Comparison of ENCODE assay signal across 9 cellular contexts in genomic region chr3:141878812-141879211, GRCh38. TPM values are rescaled to one million over a fixed set of nuclear protein-coding genes. Genes with fewer than 3 reads are reported as not detected.
DNase-seq lines count a peak whose midpoint lies in the region; ATAC-seq and TF ChIP-seq lines count a peak whose summit lies in the region.
"Had no signal": no experiment of that assay in that cellular context is flagged by ENCODE, and none has a peak within 500 bp of the region (broad histone marks: within the 10 kb centered on the region; RNA-seq: fewer than 3 reads in every experiment).

No MANE protein-coding gene starts in this region.

- H2AFZ ChIP-seq in GM23248 (no peak overlapping the region), hepatocyte (no peak overlapping the region)

- no peak for ATAC-seq in activated CD8-positive, alpha-beta T cell treated with anti-CD3 and anti-CD28 coated beads for 36 hours
- ATAC-seq in GM18909 (IDR thresholded peaks at IDR 0.05; ENCODE audit: poor library complexity, unreplicated experiment): no peak

- no peaks in the 10 kb centered on the region for H3K9me3 Mint-ChIP-seq in activated CD8-positive, alpha-beta T cell treated with anti-CD3 and anti-CD28 coated beads for 36 hours

- no peak overlapping the region for H3K27ac ChIP-seq in AG04450 (ENCODE audit: low read depth, low read length)
- H3K27ac ChIP-seq in GM23248: no peak overlapping the region
- peak overlapping the region; percentile 100 for H3K27ac ChIP-seq in hepatocyte
- H3K27ac ChIP-seq: neutrophil had no signal

- H3K27ac Mint-ChIP-seq in activated CD8-positive, alpha-beta T cell treated with anti-CD3 and anti-CD28 coated beads for 36 hours: no peak overlapping the region

- H3K4me1 ChIP-seq in GM23248 (ENCODE audit: insufficient read depth) (peaks cover 19% of the 10 kb centered on the region), hepatocyte (ENCODE audit: insufficient read depth) (peaks cover 4% of the 10 kb centered on the region)

- H3K27me3 ChIP-seq in AG04450 (ENCODE audit: control insufficient read depth, insufficient read depth, low read length): no peaks in the 10 kb centered on the region
- no peaks in the 10 kb centered on the region for H3K27me3 ChIP-seq in GM23248 (replicated peaks; ENCODE audit: insufficient read depth)
- H3K27me3 ChIP-seq in hepatocyte: no peaks in the 10 kb centered on the region

- H3K4me1 Mint-ChIP-seq in activated CD8-positive, alpha-beta T cell treated with anti-CD3 and anti-CD28 coated beads for 36 hours (ENCODE audit: low read depth): peaks cover 47% of the 10 kb centered on the region

- POLR2A ChIA-PET in AG04450 (lab: Yijun Ruan, JAX): interaction anchor here (0.6 kb wide), 1 partner anchor 46 kb away, joined by 3 read pairs; no protein-coding TSS in a partner anchor
- POLR2A ChIA-PET in activated CD8-positive, alpha-beta T cell treated with anti-CD3 and anti-CD28 coated beads for 36 hours (lab: Charles Lee): interaction anchor here (0.6 to 1.6 kb wide), 4 partner anchors 17 to 308 kb away, joined by 3 to 5 read pairs (median 3); no protein-coding TSS in a partner anchor

- no peak for TF ChIP-seq CTCF in AG04450 (IDR thresholded peaks at IDR 0.05; ENCODE audit: low read depth, low read length)
- TF ChIP-seq CTCF in activated CD8-positive, alpha-beta T cell treated with anti-CD3 and anti-CD28 coated beads for 36 hours (IDR thresholded peaks at IDR 0.05): no peak
- no peak for TF ChIP-seq CTCF in hepatocyte (IDR thresholded peaks at IDR 0.05; ENCODE audit: poor library complexity)

- WGBS in GM23248 (ENCODE audit: low coverage in 1 of 2, low lambda C conversion rate in 2 of 2, missing lambda C conversion rate in 2 of 2), 2 experiments: 80 to 83% methylated on average over 2 of the region's 2 CpGs
- 74% methylated on average over 2 of the region's 2 CpGs for WGBS in hepatocyte (ENCODE audit: low lambda C conversion rate, missing lambda C conversion rate)

- H3K36me3 ChIP-seq in GM23248 (ENCODE audit: low read depth): no peaks in the 10 kb centered on the region
- no peaks in the 10 kb centered on the region for H3K36me3 ChIP-seq in hepatocyte (replicated peaks; ENCODE audit: insufficient read depth, low read depth)
- H3K36me3 ChIP-seq: neutrophil had no signal

- CTCF ChIA-PET in AG04450 (lab: Charles Lee): interaction anchor here (0.6 kb wide), 1 partner anchor 76 kb away, joined by 3 read pairs; no protein-coding TSS in a partner anchor
- CTCF ChIA-PET in activated CD8-positive, alpha-beta T cell treated with anti-CD3 and anti-CD28 coated beads for 36 hours (lab: Charles Lee): interaction anchor here (1.4 to 4.7 kb wide), 3 partner anchors 14 to 140 kb away, joined by 3 to 53 read pairs (median 7); partner anchors contain the start of gene RNF7

- no peaks in the 10 kb centered on the region for H4K20me1 ChIP-seq in GM23248 (ENCODE audit: insufficient read depth)
- peaks cover 25% of the 10 kb centered on the region for H4K20me1 ChIP-seq in hepatocyte (ENCODE audit: insufficient read depth, poor library complexity, severe bottlenecking)

- peak overlapping the region; percentile 93; the same call in 1 of the 2 replicates for H3K9ac ChIP-seq in GM23248

- H3K79me2 ChIP-seq in GM23248 (ENCODE audit: insufficient read depth) (peaks cover 66% of the 10 kb centered on the region), hepatocyte (peaks cover 66% of the 10 kb centered on the region)

- DNase-seq in AG04450 (ENCODE audit: low read depth, low spot score) (no peak), GM23248 (peak; percentile 53), hepatocyte (ENCODE audit: low spot score) (peak; percentile 10), mesenteric fat pad (ENCODE audit: low spot score) (no peak), putamen (ENCODE audit: low spot score) (no peak), T-helper 1 cell (no peak)
- no peak for DNase-seq in activated CD8-positive, alpha-beta T cell treated with anti-CD3 and anti-CD28 coated beads for 36 hours

- H3K9me3 ChIP-seq in AG04450 (ENCODE audit: control insufficient read depth, insufficient read depth, low read length) (no peaks in the 10 kb centered on the region; the same call in 1 of the 2 replicates), GM23248 (ENCODE audit: low read depth) (no peaks in the 10 kb centered on the region), hepatocyte (ENCODE audit: low read depth) (no peaks in the 10 kb centered on the region)
- H3K9me3 ChIP-seq: neutrophil had no signal

- H3K4me3 ChIP-seq in AG04450 (ENCODE audit: low read depth, low read length): peak overlapping the region; percentile 43
- H3K4me3 ChIP-seq in GM23248: peak overlapping the region; percentile 85
- H3K4me3 ChIP-seq in hepatocyte: peak overlapping the region; percentile 68

- no peaks in the 10 kb centered on the region for H3K27me3 Mint-ChIP-seq in activated CD8-positive, alpha-beta T cell treated with anti-CD3 and anti-CD28 coated beads for 36 hours

- H3K36me3 Mint-ChIP-seq in activated CD8-positive, alpha-beta T cell treated with anti-CD3 and anti-CD28 coated beads for 36 hours (ENCODE audit: low read depth): peaks cover 52% of the 10 kb centered on the region

- H3K9me2 ChIP-seq in GM23248 (ENCODE audit: insufficient read depth): no peaks in the 10 kb centered on the region
- H3K9me2 ChIP-seq in hepatocyte (replicated peaks; ENCODE audit: insufficient read depth): no peaks in the 10 kb centered on the region

- H3K4me3 Mint-ChIP-seq in activated CD8-positive, alpha-beta T cell treated with anti-CD3 and anti-CD28 coated beads for 36 hours: peak overlapping the region; percentile 91

- H3K4me2 ChIP-seq in GM23248 (ENCODE audit: unreplicated experiment) (peak overlapping the region; percentile 87), hepatocyte (peak overlapping the region; percentile 78)

- intact Hi-C loops in activated CD8-positive, alpha-beta T cell treated with anti-CD3 and anti-CD28 coated beads for 36 hours (cut with micrococcal nuclease): loop anchor here (5.0 kb wide), 1 partner anchor 82 kb away; no protein-coding TSS in a partner anchor

- in situ Hi-C loops in GM23248 (cut with MboI): no loop called here

- H3F3A ChIP-seq in GM23248 (ENCODE audit: insufficient read depth): peaks cover 12% of the 10 kb centered on the region; the same call in 1 of the 2 replicates

RNA-seq across cellular contexts. Expression of gene ATP1B3, which starts 2.4 kb away (rescaled TPM):
- polyA plus RNA-seq in AG04450 (2011; rRNA removed) (139 and 199 TPM in 2 replicates), GM23248 (2016; fragmentation: Nextera tagmentation; extraction: Ambion mirVana) (234 and 245 TPM in 2 replicates), hepatocyte (277 and 316 TPM in 2 replicates)
- 62.8 and 103 TPM in 2 replicates for polyA minus RNA-seq in AG04450 (2011; rRNA and poly(A)+ RNA removed)
- total RNA-seq in GM23248 (2014; rRNA removed; shearing (Covaris generic)): 65.4 and 73.6 TPM in 2 replicates
- total RNA-seq in activated CD8-positive, alpha-beta T cell treated with anti-CD3 and anti-CD28 coated beads for 36 hours: 100 to 1,000 TPM; 127 to 134 TPM
- total RNA-seq in hepatocyte (123 and 350 TPM in 2 replicates), mesenteric fat pad (354 TPM)

Comparison
In these comparisons a context has a peak if more than half of its experiments do, and no peak if none do; other contexts are left out.
1. DNase-seq: peak in GM23248 (single experiment) and hepatocyte (single experiment); none in AG04450 (single experiment), activated CD8-positive, alpha-beta T cell treated with anti-CD3 and anti-CD28 coated beads for 36 hours (single experiment), mesenteric fat pad (single experiment), putamen (single experiment) and T-helper 1 cell (0 of 5).
2. Peak in every context shown above with its lines, with median percentiles within 50 percentile points of each other: H3K4me3 ChIP-seq.